ENCODE assay signal across 9 cellular contexts in the genomic region with DNA sequence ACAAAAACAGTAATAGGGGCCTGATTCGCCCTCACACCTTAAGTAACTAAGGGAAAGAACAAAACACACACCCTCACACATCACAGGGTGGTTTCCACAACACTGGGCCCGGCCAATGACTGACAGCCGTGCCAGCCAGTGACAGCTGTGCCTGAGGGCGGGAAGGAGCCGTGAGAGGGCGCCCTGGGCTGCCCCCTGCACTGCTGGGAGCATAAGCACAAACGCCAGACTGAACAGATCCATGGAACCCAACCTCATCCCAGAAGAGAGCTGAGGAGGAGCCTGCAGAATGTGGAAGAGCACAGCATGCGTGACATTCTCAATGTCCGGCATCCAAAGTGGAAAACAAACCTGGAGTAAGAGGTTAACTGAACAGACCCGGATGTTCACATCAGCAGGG. TPM values are rescaled to one million over a fixed set of nuclear protein-coding genes. Genes with fewer than 3 reads are reported as not detected.
DNase-seq lines count a peak whose midpoint lies in the region; FAIRE-seq and TF ChIP-seq lines count a peak whose summit lies in the region.
"Had no signal": no experiment of that assay in that cellular context is flagged by ENCODE, and none has a peak within 500 bp of the region (broad histone marks: within the 10 kb centered on the region; RNA-seq: fewer than 3 reads in every experiment).

No MANE protein-coding gene starts in this region.

- intact Hi-C loops in sigmoid colon (cut with DNase I): no loop called here

- H3K4me1 ChIP-seq in sigmoid colon: peaks cover 0 to 12% (median 3%) of the 10 kb centered on the region in 4 donors

- TF ChIP-seq EP300 in sigmoid colon (IDR thresholded peaks at IDR 0.05): no peak

- peak overlapping the region; percentile 9 to 62 (median 56) for H3K27ac ChIP-seq in sigmoid colon

- TF ChIP-seq CTCF in fibroblast of pulmonary artery (IDR thresholded peaks at IDR 0.05; ENCODE audit: low read length, missing control alignments) (no peak), sigmoid colon (IDR thresholded peaks at IDR 0.05) (no peak)

- no peak for TF ChIP-seq POLR2A in sigmoid colon (IDR thresholded peaks at IDR 0.05)
- no peak for TF ChIP-seq POLR2A in H54 (IDR thresholded peaks at IDR 0.05; ENCODE audit: low read depth, low read length)

- no peak overlapping the region for H3K4me3 ChIP-seq in H7 (ENCODE audit: insufficient read depth, low read depth, low read length)
- H3K4me3 ChIP-seq in fibroblast of pulmonary artery (replicated peaks; ENCODE audit: low read depth, low read length): no peak overlapping the region
- H3K4me3 ChIP-seq in sigmoid colon: no peak overlapping the region

- H3K36me3 ChIP-seq in H7 (replicated peaks; ENCODE audit: control insufficient read depth, insufficient read depth, low read length): peaks cover 55% of the 10 kb centered on the region
- H3K36me3 ChIP-seq in sigmoid colon: peaks cover 26 to 94% (median 48%) of the 10 kb centered on the region in 4 donors

- H3K27me3 ChIP-seq in H7 (ENCODE audit: control insufficient read depth, insufficient read depth, low read length): no peaks in the 10 kb centered on the region
- H3K27me3 ChIP-seq in sigmoid colon: no peaks in the 10 kb centered on the region

- 52 to 66% methylated on average over 10 of the region's 10 CpGs for WGBS in sigmoid colon, 2 donors

- DNase-seq in H7 (peak; percentile 92), fibroblast of pulmonary artery (ENCODE audit: low read depth) (peak; percentile 43), sigmoid colon (peak; percentile 76), NCI-H345 treated with DMSO at 0.1 percent for 48 hours (lab: John Stamatoyannopoulos, UW; ENCODE audit: unreplicated experiment) (no peak), NOMO-1 treated with dmso at 0.1 percent for 144 hours (lab: John Stamatoyannopoulos, UW; ENCODE audit: unreplicated experiment) (no peak), NCI-H128 (lab: John Stamatoyannopoulos, UW; ENCODE audit: unreplicated experiment) (no peak), H54 (ENCODE audit: insufficient read length, low spot score) (no peak)
- DNase-seq in activated CD8-positive, alpha-beta memory T cell treated with anti-CD3 and anti-CD28 coated beads, Interleukin-2, amount 50 U/mL, for 4 hours: peak; percentile 70

- no peak for FAIRE-seq in H54 (lab: Jason Lieb, UNC)
- FAIRE-seq: colon had no signal

- H3K9me3 ChIP-seq in sigmoid colon: no peaks in the 10 kb centered on the region

RNA-seq across cellular contexts. Expression of a gene that starts 16.0 kb away (rescaled TPM):
- 31.7 and 37.3 TPM in 2 replicates for total RNA-seq in H7 (2014; rRNA removed; shearing (Covaris generic))
- 10 to 100 TPM; 45.1 to 61.2 (median 48.9) TPM for total RNA-seq in sigmoid colon
- 100 to 1,000 TPM in 1 of 3 donors, 10 to 100 TPM in 2; 55.9 to 142 (median 86.2) TPM for polyA plus RNA-seq in sigmoid colon

RNA-seq across cellular contexts. Expression of a gene that starts 28.6 kb away (rescaled TPM):
- total RNA-seq in H7 (2014; rRNA removed; shearing (Covaris generic)): 31.2 and 52.0 TPM in 2 replicates
- 10 to 100 TPM in 3 of 4 donors, 1 to 10 TPM in 1; 9.6 to 19.7 (median 11.6) TPM for total RNA-seq in sigmoid colon
- polyA plus RNA-seq in sigmoid colon: 100 to 1,000 TPM in 1 of 3 donors, 10 to 100 TPM in 2; 10.8 to 140 (median 37.9) TPM

RNA-seq across cellular contexts. Expression of a gene that starts 44.8 kb away (rescaled TPM):
- total RNA-seq in H7 (2014; rRNA removed; shearing (Covaris generic)): 3.7 and 6.0 TPM in 2 replicates
- 10 to 100 TPM; 13.3 to 34.1 (median 20.8) TPM for total RNA-seq in sigmoid colon
- polyA plus RNA-seq in sigmoid colon: 10 to 100 TPM; 17.4 to 47.8 (median 25.4) TPM

RNA-seq across cellular contexts. Expression of a gene that starts 59.9 kb away (rescaled TPM):
- total RNA-seq in H7 (2014; rRNA removed; shearing (Covaris generic)): 0.38 and 1.7 TPM in 2 replicates
- total RNA-seq in sigmoid colon: 1 to 10 TPM in 2 of 4 donors, not detected in 2; 2.8 to 4.3 TPM
- 10 to 100 TPM in 1 of 3 donors, 1 to 10 TPM in 1, under 1 TPM in 1; 0.60 to 38.3 (median 4.6) TPM for polyA plus RNA-seq in sigmoid colon

Comparison
In these comparisons a context has a peak if more than half of its experiments do, and no peak if none do; other contexts are left out.
1. DNase-seq: peak in H7 (single experiment), activated CD8-positive, alpha-beta memory T cell treated with anti-CD3 and anti-CD28 coated beads, Interleukin-2, amount 50 U/mL, for 4 hours (single experiment), fibroblast of pulmonary artery (single experiment) and sigmoid colon (single experiment); none in NCI-H345 treated with DMSO at 0.1 percent for 48 hours (single experiment), NOMO-1 treated with dmso at 0.1 percent for 144 hours (single experiment), NCI-H128 (single experiment) and H54 (single experiment).